15 cellular contexts compared by ENCODE assay signal in the genomic region with DNA sequence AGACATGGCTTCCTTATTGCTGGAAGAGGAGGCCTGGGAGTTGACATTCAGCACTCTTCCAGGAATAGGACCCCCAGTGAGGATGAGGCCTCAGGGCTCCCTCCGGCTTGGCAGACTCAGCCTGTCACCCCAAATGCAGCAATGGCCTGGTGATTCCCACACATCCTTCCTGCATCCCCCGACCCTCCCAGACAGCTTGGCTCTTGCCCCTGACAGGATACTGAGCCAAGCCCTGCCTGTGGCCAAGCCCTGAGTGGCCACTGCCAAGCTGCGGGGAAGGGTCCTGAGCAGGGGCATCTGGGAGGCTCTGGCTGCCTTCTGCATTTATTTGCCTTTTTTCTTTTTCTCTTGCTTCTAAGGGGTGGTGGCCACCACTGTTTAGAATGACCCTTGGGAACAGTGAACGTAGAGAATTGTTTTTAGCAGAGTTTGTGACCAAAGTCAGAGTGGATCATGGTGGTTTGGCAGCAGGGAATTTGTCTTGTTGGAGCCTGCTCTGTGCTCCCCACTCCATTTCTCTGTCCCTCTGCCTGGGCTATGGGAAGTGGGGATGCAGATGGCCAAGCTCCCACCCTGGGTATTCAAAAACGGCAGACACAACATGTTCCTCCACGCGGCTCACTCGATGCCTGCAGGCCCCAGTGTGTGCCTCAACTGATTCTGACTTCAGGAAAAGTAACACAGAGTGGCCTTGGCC. TPM values are rescaled to one million over a fixed set of nuclear protein-coding genes. Genes with fewer than 3 reads are reported as not detected.
DNase-seq lines count a peak whose midpoint lies in the region; ATAC-seq and TF ChIP-seq lines count a peak whose summit lies in the region.
"Had no signal": no experiment of that assay in that cellular context is flagged by ENCODE, and none has a peak within 500 bp of the region (broad histone marks: within the 10 kb centered on the region; RNA-seq: fewer than 3 reads in every experiment).

No MANE protein-coding gene starts in this region.

- H3K9ac ChIP-seq in mammary epithelial cell (ENCODE audit: insufficient read depth, low read length): no peak overlapping the region

- DNase-seq in cardiac muscle cell (ENCODE audit: low read depth in 1 of 2, low spot score in 1 of 2) (no peak), Right ventricle myocardium superior (no peak), mammary epithelial cell (no peak), medulla oblongata (ENCODE audit: extremely low spot score) (peak; percentile 4), tibial artery (peak; percentile 6 to 47), glomerular visceral epithelial cell (ENCODE audit: extremely low spot score) (no peak)
- DNase-seq: activated CD8-positive, alpha-beta memory T cell treated with anti-CD3 and anti-CD28 coated beads for 24 hours; endodermal cell; HCEC 1CT; NCI-H187 treated with DMSO at 0.1 percent for 48 hours; NCI-H524; retina had no signal

- H3K27ac ChIP-seq in cardiac muscle cell (peak overlapping the region; percentile 78), mammary epithelial cell (ENCODE audit: insufficient read depth, low read depth, low read length) (no peak overlapping the region), tibial artery (no peak overlapping the region)
- H3K27ac ChIP-seq: vagina had no signal

- H3K4me1 ChIP-seq in cardiac muscle cell (ENCODE audit: low read depth) (peaks cover 34% of the 10 kb centered on the region), mammary epithelial cell (ENCODE audit: insufficient read depth, low read length) (peaks cover 17% of the 10 kb centered on the region), tibial artery (peaks cover 0 to 43% (median 36%) of the 10 kb centered on the region in 4 donors)

- dilution Hi-C loops in mammary epithelial cell (cut with HindIII; ENCODE audit: low sequenced_read_pairs): loop anchor here (5.0 kb wide), 2 partner anchors 46 to 131 kb away; no protein-coding TSS in a partner anchor

- H3K4me3 ChIP-seq in cardiac muscle cell (no peak overlapping the region), mammary epithelial cell (replicated peaks in 1 of 3; ENCODE audit: insufficient read depth in 1 of 3, low read depth in 2 of 3, low read length in 3 of 3) (no peak overlapping the region), tibial artery (no peak overlapping the region)
- H3K4me3 ChIP-seq: vagina had no signal

- H2AFZ ChIP-seq in mammary epithelial cell (ENCODE audit: low read depth, low read length): no peak overlapping the region

- 56% methylated on average over 8 of the region's 8 CpGs for WGBS in mammary epithelial cell (ENCODE audit: low coverage, missing lambda C conversion rate)

- H3K4me2 ChIP-seq in mammary epithelial cell (ENCODE audit: insufficient read depth, low read depth, low read length): no peak overlapping the region

- no peaks in the 10 kb centered on the region for H3K27me3 ChIP-seq in cardiac muscle cell
- no peaks in the 10 kb centered on the region for H3K27me3 ChIP-seq in mammary epithelial cell (ENCODE audit: insufficient read depth, low read length)
- H3K27me3 ChIP-seq in tibial artery: no peaks in the 10 kb centered on the region
- H3K27me3 ChIP-seq: vagina had no signal

- TF ChIP-seq CTCF in cardiac muscle cell (IDR thresholded peaks at IDR 0.05; ENCODE audit: low read depth, low read length) (no peak), mammary epithelial cell (conservative IDR thresholded peaks at IDR 0.05 in 1 of 2, IDR thresholded peaks at IDR 0.05 in 1 of 2; ENCODE audit: extremely low read depth in 1 of 2, insufficient read depth in 1 of 2, low read depth in 1 of 2, low read length in 2 of 2) (no peak), tibial artery (IDR thresholded peaks at IDR 0.05) (no peak)

- in situ Hi-C loops in mammary epithelial cell (cut with MboI; ENCODE audit: low sequenced_read_pairs in 2 of 2): no loop called here

- H3K79me2 ChIP-seq in mammary epithelial cell (ENCODE audit: insufficient read depth, low read length): peaks cover 13% of the 10 kb centered on the region

- intact Hi-C loops in Right ventricle myocardium superior (cut with DNase I) (no loop called here), mammary epithelial cell (cut with micrococcal nuclease) (no loop called here), tibial artery (cut with DNase I; ENCODE audit: low total_unique reads) (loop anchor here (5.0 kb wide), 1 partner anchor 436 kb away; no protein-coding TSS in a partner anchor)

- H3K36me3 ChIP-seq in cardiac muscle cell: peaks cover 18% of the 10 kb centered on the region
- peaks cover 20% of the 10 kb centered on the region for H3K36me3 ChIP-seq in mammary epithelial cell (ENCODE audit: insufficient read depth, low read length)
- H3K36me3 ChIP-seq in tibial artery: peaks cover 41 to 66% (median 58%) of the 10 kb centered on the region in 3 donors

- H3K9me3 ChIP-seq in cardiac muscle cell (ENCODE audit: low read depth) (no peaks in the 10 kb centered on the region), mammary epithelial cell (replicated peaks; ENCODE audit: insufficient read depth, low read length) (no peaks in the 10 kb centered on the region), tibial artery (no peaks in the 10 kb centered on the region)
- H3K9me3 ChIP-seq: vagina had no signal

- TSS peak; percentile 12 for BruUV-seq in mammary epithelial cell (replicated peaks; lab: Mats Ljungman, UMichigan)

- H4K20me1 ChIP-seq in mammary epithelial cell (ENCODE audit: insufficient read depth, low read length): no peaks in the 10 kb centered on the region

- CTCF ChIA-PET in mammary epithelial cell (lab: Charles Lee; ENCODE audit: low non-redundant PET): no interaction called here

- ATAC-seq in Right ventricle myocardium superior (ENCODE audit: poor library complexity): no peak
- ATAC-seq in GM21825 (IDR thresholded peaks at IDR 0.05; ENCODE audit: unreplicated experiment): no peak
- ATAC-seq in HG02642 (IDR thresholded peaks at IDR 0.05; ENCODE audit: poor library complexity, unreplicated experiment): no peak

RNA-seq across cellular contexts. Expression of gene PGAM2, which starts 4.3 kb away (rescaled TPM):
- total RNA-seq in cardiac muscle cell: 129 and 148 TPM in 2 replicates
- 165 and 213 TPM in 2 replicates for polyA plus RNA-seq in cardiac muscle cell
- total RNA-seq in Right ventricle myocardium superior: 1,131 TPM
- not detected for total RNA-seq in mammary epithelial cell
- polyA plus RNA-seq in mammary epithelial cell: not detected
- not detected for polyA minus RNA-seq in mammary epithelial cell
- total RNA-seq: vagina had no signal

RNA-seq across cellular contexts. Expression of gene DBNL, which starts 16.6 kb away (rescaled TPM):
- 130 TPM in 2 replicates for total RNA-seq in cardiac muscle cell
- 69.3 and 129 TPM in 2 replicates for polyA plus RNA-seq in cardiac muscle cell
- 28.0 TPM for total RNA-seq in Right ventricle myocardium superior
- 10 to 100 TPM; 89.1 to 90.9 TPM for total RNA-seq in mammary epithelial cell
- 130 TPM for polyA plus RNA-seq in mammary epithelial cell
- polyA minus RNA-seq in mammary epithelial cell: 96.7 TPM

RNA-seq across cellular contexts. Expression of gene POLM, which starts 21.2 kb away (rescaled TPM):
- total RNA-seq in cardiac muscle cell (52.5 and 95.9 TPM in 2 replicates), Right ventricle myocardium superior (15.5 TPM), mammary epithelial cell (10 to 100 TPM; 11.8 to 18.7 TPM)
- polyA plus RNA-seq in cardiac muscle cell (25.1 and 26.7 TPM in 2 replicates), mammary epithelial cell (5.3 TPM)
- polyA minus RNA-seq in mammary epithelial cell: 4.8 TPM

RNA-seq across cellular contexts. Expression of gene AEBP1, which starts 43.0 kb away (rescaled TPM):
- total RNA-seq in cardiac muscle cell (60.8 and 94.1 TPM in 2 replicates), Right ventricle myocardium superior (12.4 TPM), mammary epithelial cell (10 to 100 TPM in 1 of 2 donors, under 1 TPM in 1; 0.24 to 16.7 TPM)
- polyA plus RNA-seq in cardiac muscle cell (96.0 and 107 TPM in 2 replicates), mammary epithelial cell (0.06 TPM)
- 5.3 TPM for polyA minus RNA-seq in mammary epithelial cell

Comparison
In these comparisons a context has a peak if more than half of its experiments do, and no peak if none do; other contexts are left out.
1. DNase-seq: peak in medulla oblongata (single experiment) and tibial artery (2 of 2); none in cardiac muscle cell (0 of 2), Right ventricle myocardium superior (single experiment), mammary epithelial cell (single experiment) and glomerular visceral epithelial cell (single experiment).
2. RNA of gene PGAM2, which starts 4.3 kb away (total RNA-seq): 1,131 TPM in Right ventricle myocardium superior (single experiment) and 129 to 148 TPM in cardiac muscle cell; not detected in mammary epithelial cell; every median in the first group is over 100 times any median in the second.